In genomic region chr17:12712941-12713340, GRCh38 we compare ENCODE assay signal across 11 cellular contexts. TPM values are rescaled to one million over a fixed set of nuclear protein-coding genes. Genes with fewer than 3 reads are reported as not detected.
DNase-seq lines count a peak whose midpoint lies in the region; ATAC-seq and TF ChIP-seq lines count a peak whose summit lies in the region.
"Had no signal": no experiment of that assay in that cellular context is flagged by ENCODE, and none has a peak within 500 bp of the region (broad histone marks: within the 10 kb centered on the region; RNA-seq: fewer than 3 reads in every experiment).

No MANE protein-coding gene starts in this region.

- H3K36me3 ChIP-seq in cardiac muscle cell (peaks cover 44% of the 10 kb centered on the region), parathyroid adenoma (ENCODE audit: control insufficient read depth, insufficient read depth, low read length) (no peaks in the 10 kb centered on the region), aorta (ENCODE audit: control insufficient read depth in 1 of 2, insufficient read depth in 2 of 2, low read length in 1 of 2) (peaks cover 5 to 6% of the 10 kb centered on the region in 2 donors)

- H3K27me3 Mint-ChIP-seq in chondrocyte (ENCODE audit: low read depth) (no peaks in the 10 kb centered on the region), progenitor cell of endocrine pancreas (no peaks in the 10 kb centered on the region)

- H3K27ac Mint-ChIP-seq in chondrocyte (ENCODE audit: unreplicated experiment), result peak overlapping the region; percentile 20
- no peak overlapping the region for H3K27ac Mint-ChIP-seq in progenitor cell of endocrine pancreas

- peak overlapping the region; percentile 49 for H3K4me2 ChIP-seq in parathyroid adenoma (ENCODE audit: low read length)

- TF ChIP-seq CTCF in chondrocyte (IDR thresholded peaks at IDR 0.05), result no peak
- no peak for TF ChIP-seq CTCF in cardiac muscle cell (IDR thresholded peaks at IDR 0.05; ENCODE audit: low read depth, low read length)
- TF ChIP-seq CTCF in parathyroid adenoma (IDR thresholded peaks at IDR 0.05), result no peak
- TF ChIP-seq CTCF in progenitor cell of endocrine pancreas (IDR thresholded peaks at IDR 0.05; ENCODE audit: unreplicated experiment), result no peak

- H3K4me3 Mint-ChIP-seq in chondrocyte (ENCODE audit: unreplicated experiment), result no peak overlapping the region
- H3K4me3 Mint-ChIP-seq in progenitor cell of endocrine pancreas (ENCODE audit: low read depth), result no peak overlapping the region

- H3K9ac ChIP-seq in parathyroid adenoma, result no peak overlapping the region

- no peaks in the 10 kb centered on the region for H3K27me3 ChIP-seq in cardiac muscle cell
- H3K27me3 ChIP-seq in parathyroid adenoma (ENCODE audit: control insufficient read depth, insufficient read depth, low read length), result no peaks in the 10 kb centered on the region
- H3K27me3 ChIP-seq in aorta (ENCODE audit: control insufficient read depth in 1 of 2, insufficient read depth in 2 of 2, low read length in 1 of 2), result no peaks in the 10 kb centered on the region

- H3K4me3 ChIP-seq in cardiac muscle cell (no peak overlapping the region), parathyroid adenoma (ENCODE audit: low read depth, low read length) (no peak overlapping the region), aorta (ENCODE audit: low read length in 2 of 2) (no peak overlapping the region)

- no peaks in the 10 kb centered on the region for H3K79me2 ChIP-seq in parathyroid adenoma

- H3K4me1 Mint-ChIP-seq in chondrocyte (ENCODE audit: low read depth) (peaks cover 17% of the 10 kb centered on the region), progenitor cell of endocrine pancreas (ENCODE audit: low read depth) (no peaks in the 10 kb centered on the region)

- H3K36me3 Mint-ChIP-seq in chondrocyte (ENCODE audit: low read depth), result peaks cover 11% of the 10 kb centered on the region
- H3K36me3 Mint-ChIP-seq in progenitor cell of endocrine pancreas (ENCODE audit: insufficient read depth), result no peaks in the 10 kb centered on the region

- peak; percentile 74 for ATAC-seq in aorta (ENCODE audit: low FRiP score)
- no peak for ATAC-seq in HG02623 (IDR thresholded peaks at IDR 0.05; ENCODE audit: unreplicated experiment)
- ATAC-seq: PC-3 had no signal

- H2AFZ ChIP-seq in parathyroid adenoma, result peak overlapping the region; percentile 33

- WGBS in aorta, 2 donors, result 6 to 11% methylated on average over 3 of the region's 3 CpGs

- H3K9me3 ChIP-seq in cardiac muscle cell (ENCODE audit: low read depth) (no peaks in the 10 kb centered on the region), parathyroid adenoma (ENCODE audit: control insufficient read depth, low read length) (no peaks in the 10 kb centered on the region), aorta (ENCODE audit: control insufficient read depth, low read length) (no peaks in the 10 kb centered on the region)

- intact Hi-C loops in aorta (cut with DNase I), result no loop called here

- no peak for DNase-seq in chondrocyte (ENCODE audit: low spot score)
- DNase-seq in cardiac muscle cell (ENCODE audit: low read depth in 1 of 2, low spot score in 1 of 2), result peak in 1 of 2 donors; percentile 10
- no peak for DNase-seq in aorta
- no peak for DNase-seq in hypothalamus (lab: John Stamatoyannopoulos, UW)
- no peak for DNase-seq in progenitor cell of endocrine pancreas (ENCODE audit: low spot score, unreplicated experiment)
- DNase-seq: KBM-7, NCI-H1092 treated with DMSO at 0.1 percent for 48 hours, NCI-H1694, PC-3 had no signal

- peaks cover 47% of the 10 kb centered on the region for H3K4me1 ChIP-seq in cardiac muscle cell (ENCODE audit: low read depth)
- H3K4me1 ChIP-seq in parathyroid adenoma, result peaks cover 17% of the 10 kb centered on the region
- peaks cover 2 to 6% of the 10 kb centered on the region in 2 donors for H3K4me1 ChIP-seq in aorta (ENCODE audit: control insufficient read depth in 1 of 2, insufficient read depth in 2 of 2, low read length in 2 of 2)

- no peaks in the 10 kb centered on the region for H3K9me3 Mint-ChIP-seq in chondrocyte (ENCODE audit: low read depth)
- H3K9me3 Mint-ChIP-seq in progenitor cell of endocrine pancreas (ENCODE audit: low read depth), result no peaks in the 10 kb centered on the region

- H3K27ac ChIP-seq in cardiac muscle cell (peak overlapping the region; percentile 83), parathyroid adenoma (peak overlapping the region; percentile 21), aorta (ENCODE audit: low read depth in 1 of 2, low read length in 2 of 2) (peak overlapping the region; percentile 39 to 48)

RNA-seq across cellular contexts. Expression of gene MYOCD, which starts 47.3 kb away (rescaled TPM):
- total RNA-seq in chondrocyte (0.73 to 12.9 TPM (median 11.9 TPM) in 3 replicates), cardiac muscle cell (122 and 160 TPM in 2 replicates), aorta (100 to 1,000 TPM in 1 of 2 donors, 10 to 100 TPM in 1; 91.6 to 251 TPM), progenitor cell of endocrine pancreas (11.6 and 19.2 TPM in 2 replicates)
- polyA plus RNA-seq in cardiac muscle cell (70.8 and 93.1 TPM in 2 replicates), aorta (10 to 100 TPM; 24.8 to 31.2 TPM)
- total RNA-seq: PC-3 had no signal

Comparison
In these comparisons a context has a peak if more than half of its experiments do, and no peak if none do; other contexts are left out.
1. H3K27ac ChIP-seq: peak in every context shown above with its lines; median percentile 83 in cardiac muscle cell; 44 in aorta; 21 in parathyroid adenoma.